ENCODE assay signal across 12 cellular contexts in genomic region chr7:116041615-116042014, GRCh38. TPM values are rescaled to one million over a fixed set of nuclear protein-coding genes. Genes with fewer than 3 reads are reported as not detected.
DNase-seq lines count a peak whose midpoint lies in the region; ATAC-seq lines count a peak whose summit lies in the region.
"Had no signal": no experiment of that assay in that cellular context is flagged by ENCODE, and none has a peak within 500 bp of the region (broad histone marks: within the 10 kb centered on the region; RNA-seq: fewer than 3 reads in every experiment).

No MANE protein-coding gene starts in this region.

- peaks cover 7% of the 10 kb centered on the region for H3K4me1 Mint-ChIP-seq in stimulated activated memory B cell treated with anti-CD40 and anti-IgM and Interleukin-4, amounts not matched to agents 10 μg/mL and 1 μg/mL and 100 μg/mL, for 72 hours
- H3K4me1 Mint-ChIP-seq in activated CD4-positive, alpha-beta memory T cell treated with anti-CD3 and anti-CD28 coated beads for 36 hours (ENCODE audit: low read depth) = no peaks in the 10 kb centered on the region
- no peaks in the 10 kb centered on the region for H3K4me1 Mint-ChIP-seq in activated T-cell treated with anti-CD3 and anti-CD28 coated beads, Interleukin-2, amount 50 U/mL, for 4 hours (ENCODE audit: low read depth)

- H3K27ac Mint-ChIP-seq in stimulated activated memory B cell treated with anti-CD40 and anti-IgM and Interleukin-4, amounts not matched to agents 10 μg/mL and 1 μg/mL and 100 μg/mL, for 72 hours = no peak overlapping the region
- H3K27ac Mint-ChIP-seq in activated CD4-positive, alpha-beta memory T cell treated with anti-CD3 and anti-CD28 coated beads for 36 hours = no peak overlapping the region

- H3K36me3 Mint-ChIP-seq in stimulated activated memory B cell treated with anti-CD40 and anti-IgM and Interleukin-4, amounts not matched to agents 10 μg/mL and 1 μg/mL and 100 μg/mL, for 72 hours = peaks cover 14% of the 10 kb centered on the region
- no peaks in the 10 kb centered on the region for H3K36me3 Mint-ChIP-seq in activated CD4-positive, alpha-beta memory T cell treated with anti-CD3 and anti-CD28 coated beads for 36 hours
- no peaks in the 10 kb centered on the region for H3K36me3 Mint-ChIP-seq in activated T-cell treated with anti-CD3 and anti-CD28 coated beads, Interleukin-2, amount 50 U/mL, for 4 hours (ENCODE audit: insufficient read depth)

- DNase-seq in NCI-H2107 treated with DMSO at 0.1 percent for 48 hours (lab: John Stamatoyannopoulos, UW; ENCODE audit: unreplicated experiment) = no peak
- no peak for DNase-seq in activated CD4-positive, alpha-beta memory T cell treated with anti-CD3 and anti-CD28 coated beads for 36 hours
- no peak for DNase-seq in activated T-cell treated with anti-CD3 and anti-CD28 coated beads, Interleukin-2, amount 50 U/mL, for 4 hours
- DNase-seq: Caco-2, NCI-H1694, retina, thyroid gland had no signal

- H3K27me3 Mint-ChIP-seq in stimulated activated memory B cell treated with anti-CD40 and anti-IgM and Interleukin-4, amounts not matched to agents 10 μg/mL and 1 μg/mL and 100 μg/mL, for 72 hours = no peaks in the 10 kb centered on the region
- H3K27me3 Mint-ChIP-seq in activated CD4-positive, alpha-beta memory T cell treated with anti-CD3 and anti-CD28 coated beads for 36 hours = peaks cover 1% of the 10 kb centered on the region
- H3K27me3 Mint-ChIP-seq in activated T-cell treated with anti-CD3 and anti-CD28 coated beads, Interleukin-2, amount 50 U/mL, for 4 hours (ENCODE audit: low read depth) = no peaks in the 10 kb centered on the region

- ATAC-seq in GM19025 (IDR thresholded peaks at IDR 0.05; ENCODE audit: low read depth, unreplicated experiment) = peak; percentile 92
- peak; percentile 99 for ATAC-seq in GM21723 (IDR thresholded peaks at IDR 0.05; ENCODE audit: unreplicated experiment)
- ATAC-seq in HG03108 (IDR thresholded peaks at IDR 0.05; ENCODE audit: unreplicated experiment) = peak; percentile 95
- ATAC-seq in stimulated activated memory B cell treated with anti-CD40 and anti-IgM and Interleukin-4, amounts not matched to agents 10 μg/mL and 1 μg/mL and 100 μg/mL, for 72 hours = peak; percentile 78
- ATAC-seq in activated T-cell treated with anti-CD3 and anti-CD28 coated beads, Interleukin-2, amount 50 U/mL, for 4 hours = no peak
- ATAC-seq: esophagus mucosa had no signal

- intact Hi-C loops in activated CD4-positive, alpha-beta memory T cell treated with anti-CD3 and anti-CD28 coated beads for 36 hours (cut with micrococcal nuclease) = no loop called here

- H3K9me3 Mint-ChIP-seq in stimulated activated memory B cell treated with anti-CD40 and anti-IgM and Interleukin-4, amounts not matched to agents 10 μg/mL and 1 μg/mL and 100 μg/mL, for 72 hours = no peaks in the 10 kb centered on the region
- no peaks in the 10 kb centered on the region for H3K9me3 Mint-ChIP-seq in activated CD4-positive, alpha-beta memory T cell treated with anti-CD3 and anti-CD28 coated beads for 36 hours
- no peaks in the 10 kb centered on the region for H3K9me3 Mint-ChIP-seq in activated T-cell treated with anti-CD3 and anti-CD28 coated beads, Interleukin-2, amount 50 U/mL, for 4 hours

- CTCF ChIA-PET in activated CD4-positive, alpha-beta memory T cell treated with anti-CD3 and anti-CD28 coated beads for 36 hours (lab: Charles Lee) = no interaction called here

- POLR2A ChIA-PET in activated CD4-positive, alpha-beta memory T cell treated with anti-CD3 and anti-CD28 coated beads for 36 hours (lab: Charles Lee) = no interaction called here

- H3K4me3 Mint-ChIP-seq in stimulated activated memory B cell treated with anti-CD40 and anti-IgM and Interleukin-4, amounts not matched to agents 10 μg/mL and 1 μg/mL and 100 μg/mL, for 72 hours = no peak overlapping the region
- no peak overlapping the region for H3K4me3 Mint-ChIP-seq in activated CD4-positive, alpha-beta memory T cell treated with anti-CD3 and anti-CD28 coated beads for 36 hours
- no peak overlapping the region for H3K4me3 Mint-ChIP-seq in activated T-cell treated with anti-CD3 and anti-CD28 coated beads, Interleukin-2, amount 50 U/mL, for 4 hours

RNA-seq across cellular contexts. Expression of gene TFEC, which starts 11.1 kb away (rescaled TPM):
- not detected for total RNA-seq in activated CD4-positive, alpha-beta memory T cell treated with anti-CD3 and anti-CD28 coated beads for 36 hours
- total RNA-seq in activated T-cell treated with anti-CD3 and anti-CD28 coated beads, Interleukin-2, amount 50 U/mL, for 4 hours = 1 to 10 TPM in 1 of 3 donors, under 1 TPM in 2; 0.66 to 1.9 (median 0.73) TPM

Comparison
In these comparisons a context has a peak if more than half of its experiments do, and no peak if none do; other contexts are left out.
1. ATAC-seq: peak in GM19025 (single experiment), GM21723 (single experiment), HG03108 (single experiment) and stimulated activated memory B cell treated with anti-CD40 and anti-IgM and Interleukin-4, amounts not matched to agents 10 μg/mL and 1 μg/mL and 100 μg/mL, for 72 hours (single experiment); none in activated T-cell treated with anti-CD3 and anti-CD28 coated beads, Interleukin-2, amount 50 U/mL, for 4 hours (0 of 2).